Comparison of ENCODE assay signal across 4 cellular contexts in genomic region chrX:87465757-87466156, GRCh38. TPM values are rescaled to one million over a fixed set of nuclear protein-coding genes. Genes with fewer than 3 reads are reported as not detected.
"Had no signal": no experiment of that assay in that cellular context is flagged by ENCODE, and none has a peak within 500 bp of the region (broad histone marks: within the 10 kb centered on the region; RNA-seq: fewer than 3 reads in every experiment).

No MANE protein-coding gene starts in this region.

RNA-seq across cellular contexts. Expression of gene KLHL4, which starts 51.8 kb away (rescaled TPM):
- total RNA-seq: naive thymus-derived CD4-positive, alpha-beta T cell; naive thymus-derived CD8-positive, alpha-beta T cell; natural killer cell; natural killer cell treated with Interleukin-12 subunit alpha and Interleukin-12 subunit beta and Interleukin-15 and Interleukin-18, amount 100 ng/mL, for 72 hours had no signal
